Comparison of ENCODE assay signal across 8 cellular contexts in genomic region chr10:110304780-110305421, GRCh38. TPM values are rescaled to one million over a fixed set of nuclear protein-coding genes. Genes with fewer than 3 reads are reported as not detected.
A peak's percentile ranks its signal among the peaks of the same experiment; 100 is the strongest.
DNase-seq lines count a peak whose midpoint lies in the region; ATAC-seq, FAIRE-seq and TF ChIP-seq lines count a peak whose summit lies in the region.

Gene SMNDC1 (minus strand): TSS chr10:110304920. CDS start chr10:110303587, 1,333 bp downstream.

- ATAC-seq in GM19043 (IDR thresholded peaks at IDR 0.05; ENCODE audit: low read depth, unreplicated experiment) (peak; percentile 86), HG03378 (IDR thresholded peaks at IDR 0.05; ENCODE audit: unreplicated experiment) (peak; percentile 92)

- H3K4me3 ChIP-seq in AG10803 (ENCODE audit: low read length) = peak within 1 kb of the TSS; percentile 83

- no peak for TF ChIP-seq CTCF in AG10803 (conservative IDR thresholded peaks at IDR 0.05; ENCODE audit: low read length)

- FAIRE-seq in islet of Langerhans (lab: Jason Lieb, UNC) = peak; percentile 98

- peak; percentile 97 for DNase-seq in AG10803 (ENCODE audit: low read depth)
- DNase-seq in NCI-H460 (ENCODE audit: extremely low read depth, low read depth) = peak; percentile 99
- peak; percentile 97 for DNase-seq in activated CD4-positive, CD25-positive, alpha-beta regulatory T cell treated with anti-CD3 and anti-CD28 coated beads, Interleukin-2, amount 50 U/mL, for 72 hours
- DNase-seq in cerebellar nuclear complex (lab: John Stamatoyannopoulos, UW) = peak; percentile 81 to 93
- DNase-seq in stimulated activated CD4-positive, alpha-beta T cell treated with anti-CD3 and anti-CD28 coated beads, Interleukin-12 subunit alpha, Interleukin-12 subunit beta, amount 100 ng/mL, for 4 hours = peak; percentile 97

RNA-seq across cellular contexts. Expression of gene SMNDC1, which starts in this region (rescaled TPM):
- total RNA-seq in NCI-H460 (2014; rRNA removed; shearing (Covaris generic)) = 10.7 and 14.4 TPM in 2 replicates
- polyA plus RNA-seq in NCI-H460 (2014; cell fraction: nucleus; rRNA removed) = 11.2 and 15.2 TPM in 2 replicates

Comparison
In these comparisons a context has a peak if more than half of its experiments do, and no peak if none do; other contexts are left out.
1. Peak in every context shown above with its lines: DNase-seq, ATAC-seq and H3K4me3 ChIP-seq.